ENCODE assay signal across 22 cellular contexts in the genomic region with DNA sequence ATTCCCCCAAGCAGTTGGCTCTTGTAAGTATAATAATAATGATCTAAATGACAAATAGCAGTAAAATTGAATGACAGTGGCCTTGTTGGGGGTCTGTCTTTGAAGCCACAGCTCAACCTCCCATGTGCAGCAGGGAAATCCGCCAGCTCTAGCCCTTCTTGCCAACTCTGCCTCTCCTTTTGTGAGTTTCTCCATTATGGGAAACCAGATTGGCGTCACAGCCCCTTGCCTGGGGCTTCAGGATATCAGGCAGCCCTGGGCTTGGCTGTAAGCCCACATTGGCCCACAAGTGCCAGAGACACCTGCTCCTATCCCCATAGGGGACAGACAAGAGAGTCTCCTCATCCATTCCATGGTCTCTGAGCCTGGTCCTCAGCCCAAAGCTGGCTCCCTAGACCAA.
DNase-seq lines count a peak whose midpoint lies in the region; ATAC-seq, FAIRE-seq and TF ChIP-seq lines count a peak whose summit lies in the region.
"Had no signal": no experiment of that assay in that cellular context is flagged by ENCODE, and none has a peak within 500 bp of the region (broad histone marks: within the 10 kb centered on the region; RNA-seq: fewer than 3 reads in every experiment).

No MANE protein-coding gene starts in this region.

- TF ChIP-seq CTCF in pancreas (IDR thresholded peaks at IDR 0.05) (no peak), GM10266 (IDR thresholded peaks at IDR 0.05; ENCODE audit: control insufficient read depth, insufficient read depth, low read depth, missing control alignments) (no peak)

- H3K4me3 Mint-ChIP-seq in activated T-cell treated with anti-CD3 and anti-CD28 coated beads, Interleukin-2, amount 50 U/mL, for 72 hours, result no peak overlapping the region
- H3K4me3 Mint-ChIP-seq in activated T-cell treated with anti-CD3 and anti-CD28 coated beads, Interleukin-2, amount 50 U/mL, for 4 hours, result no peak overlapping the region
- H3K4me3 Mint-ChIP-seq: activated CD4-positive, alpha-beta memory T cell treated with anti-CD3 and anti-CD28 coated beads for 36 hours; CD14-positive monocyte had no signal

- no peaks in the 10 kb centered on the region for H3K9me3 Mint-ChIP-seq in activated T-cell treated with anti-CD3 and anti-CD28 coated beads, Interleukin-2, amount 50 U/mL, for 72 hours
- no peaks in the 10 kb centered on the region for H3K9me3 Mint-ChIP-seq in activated T-cell treated with anti-CD3 and anti-CD28 coated beads, Interleukin-2, amount 50 U/mL, for 4 hours
- H3K9me3 Mint-ChIP-seq: activated CD4-positive, alpha-beta memory T cell treated with anti-CD3 and anti-CD28 coated beads for 36 hours had no signal

- 45 to 55% methylated on average over 2 of the region's 2 CpGs for WGBS in pancreas, 2 donors

- no peaks in the 10 kb centered on the region for H3K4me1 ChIP-seq in pancreas
- H3K4me1 ChIP-seq: A549, adrenal gland, vagina had no signal

- H3K9me3 ChIP-seq in pancreas, result no peaks in the 10 kb centered on the region
- H3K9me3 ChIP-seq: A549, adrenal gland, vagina had no signal

- peaks cover 16% of the 10 kb centered on the region for H3K4me1 Mint-ChIP-seq in activated T-cell treated with anti-CD3 and anti-CD28 coated beads, Interleukin-2, amount 50 U/mL, for 72 hours (ENCODE audit: low read depth)
- H3K4me1 Mint-ChIP-seq in activated T-cell treated with anti-CD3 and anti-CD28 coated beads, Interleukin-2, amount 50 U/mL, for 4 hours (ENCODE audit: low read depth), result peaks cover 7% of the 10 kb centered on the region
- H3K4me1 Mint-ChIP-seq: CD14-positive monocyte had no signal

- DNase-seq in activated T-cell treated with anti-CD3 and anti-CD28 coated beads, Interleukin-2, amount 50 U/mL, for 72 hours, result no peak
- no peak for DNase-seq in activated T-cell treated with anti-CD3 and anti-CD28 coated beads, Interleukin-2, amount 50 U/mL, for 4 hours
- peak; percentile 93 to 98 for DNase-seq in NCI-H2081 (lab: John Stamatoyannopoulos, UW)
- peak; percentile 7 for DNase-seq in RPMI7951 (ENCODE audit: low read depth)
- peak in 4 of 6 donors; percentile 25 to 53 (median 38) for DNase-seq in pancreas
- no peak for DNase-seq in H4 (ENCODE audit: low spot score)
- DNase-seq in GM10266 (ENCODE audit: extremely low spot score), result no peak
- DNase-seq: activated CD4-positive, alpha-beta memory T cell treated with anti-CD3 and anti-CD28 coated beads for 36 hours; activated T-cell treated with anti-CD3 and anti-CD28 coated beads, Interleukin-2, amount 50 U/mL, for 1 hour; adrenal gland; effector CD4-positive, alpha-beta T cell; MV-4-11; NCI-H82; RPMI8226; small intestine; stimulated activated CD4-positive, alpha-beta T cell treated with anti-CD3 and anti-CD28 coated beads, Interleukin-4, amount 100 ng/mL, for 24 hours had no signal

- peak overlapping the region; percentile 76 for H3K27ac Mint-ChIP-seq in activated T-cell treated with anti-CD3 and anti-CD28 coated beads, Interleukin-2, amount 50 U/mL, for 72 hours
- H3K27ac Mint-ChIP-seq: activated CD4-positive, alpha-beta memory T cell treated with anti-CD3 and anti-CD28 coated beads for 36 hours; CD14-positive monocyte had no signal

- H3K4me3 ChIP-seq in pancreas, result no peak overlapping the region
- H3K4me3 ChIP-seq: A549, adrenal gland, K562, lung, vagina had no signal

- peaks cover 1 to 19% of the 10 kb centered on the region in 2 donors for H3K36me3 Mint-ChIP-seq in activated T-cell treated with anti-CD3 and anti-CD28 coated beads, Interleukin-2, amount 50 U/mL, for 72 hours (ENCODE audit: insufficient read depth in 2 of 2)
- H3K36me3 Mint-ChIP-seq in activated T-cell treated with anti-CD3 and anti-CD28 coated beads, Interleukin-2, amount 50 U/mL, for 4 hours (ENCODE audit: insufficient read depth), result peaks cover 17% of the 10 kb centered on the region

- intact Hi-C loops in pancreas (cut with DNase I), result no loop called here

- no peaks in the 10 kb centered on the region for H3K27me3 Mint-ChIP-seq in activated T-cell treated with anti-CD3 and anti-CD28 coated beads, Interleukin-2, amount 50 U/mL, for 72 hours (ENCODE audit: low read depth)
- no peaks in the 10 kb centered on the region for H3K27me3 Mint-ChIP-seq in activated T-cell treated with anti-CD3 and anti-CD28 coated beads, Interleukin-2, amount 50 U/mL, for 4 hours (ENCODE audit: low read depth)
- H3K27me3 Mint-ChIP-seq: activated CD4-positive, alpha-beta memory T cell treated with anti-CD3 and anti-CD28 coated beads for 36 hours had no signal

- H3K36me3 ChIP-seq in pancreas, result no peaks in the 10 kb centered on the region
- H3K36me3 ChIP-seq: adrenal gland, vagina had no signal

- H3K27ac ChIP-seq in pancreas, result no peak overlapping the region
- H3K27ac ChIP-seq: A549, adrenal gland, vagina had no signal

- no peak for FAIRE-seq in pancreas (lab: Jason Lieb, UNC)
- FAIRE-seq: A549, K562, small intestine had no signal

- no peaks in the 10 kb centered on the region for H3K27me3 ChIP-seq in pancreas
- H3K27me3 ChIP-seq: adrenal gland, vagina had no signal

- no peak for ATAC-seq in activated T-cell treated with anti-CD3 and anti-CD28 coated beads, Interleukin-2, amount 50 U/mL, for 72 hours (replicated peaks in 1 of 2)
- no peak for ATAC-seq in activated T-cell treated with anti-CD3 and anti-CD28 coated beads, Interleukin-2, amount 50 U/mL, for 4 hours
- ATAC-seq in pancreas (peak in 3 of 4 donors; percentile 45 to 81 (median 45)), HG02642 (IDR thresholded peaks at IDR 0.05; ENCODE audit: poor library complexity, unreplicated experiment) (no peak)
- ATAC-seq: A549, K562 had no signal

Comparison
In these comparisons a context has a peak if more than half of its experiments do, and no peak if none do; other contexts are left out.
1. ATAC-seq: peak in pancreas (3 of 4); none in activated T-cell treated with anti-CD3 and anti-CD28 coated beads, Interleukin-2, amount 50 U/mL, for 72 hours (0 of 2), activated T-cell treated with anti-CD3 and anti-CD28 coated beads, Interleukin-2, amount 50 U/mL, for 4 hours (0 of 2) and HG02642 (single experiment).
2. DNase-seq: peak in NCI-H2081 (2 of 2), RPMI7951 (single experiment) and pancreas (4 of 6); none in activated T-cell treated with anti-CD3 and anti-CD28 coated beads, Interleukin-2, amount 50 U/mL, for 72 hours (0 of 2), activated T-cell treated with anti-CD3 and anti-CD28 coated beads, Interleukin-2, amount 50 U/mL, for 4 hours (single experiment), H4 (single experiment) and GM10266 (single experiment).